19 cellular contexts compared by ENCODE assay signal in genomic region chr3:150609988-150610387, GRCh38. TPM values are rescaled to one million over a fixed set of nuclear protein-coding genes. Genes with fewer than 3 reads are reported as not detected.
DNase-seq lines count a peak whose midpoint lies in the region; ATAC-seq lines count a peak whose summit lies in the region.
"Had no signal": no experiment of that assay in that cellular context is flagged by ENCODE, and none has a peak within 500 bp of the region (broad histone marks: within the 10 kb centered on the region; RNA-seq: fewer than 3 reads in every experiment).

No MANE protein-coding gene starts in this region.

- no peaks in the 10 kb centered on the region for H3K9me3 Mint-ChIP-seq in activated CD8-positive, alpha-beta memory T cell treated with anti-CD3 and anti-CD28 coated beads, Interleukin-2, amount 10 ng/mL, durations not matched to agents 7 days and 5 days (ENCODE audit: low read depth)
- H3K9me3 Mint-ChIP-seq in IgD-negative memory B cell = no peaks in the 10 kb centered on the region
- peaks cover 4% of the 10 kb centered on the region for H3K9me3 Mint-ChIP-seq in activated T-helper 2 cell treated with anti-CD3 and anti-CD28 coated beads, Interferon-gamma antibody, Interleukin-2, Interleukin-4, amounts not matched to agents 10 μg/mL and 5 μg/mL and 100 μg/mL, durations not matched to agents 14 hours and 24 hours and 36 hours
- H3K9me3 Mint-ChIP-seq in natural killer cell treated with Interleukin-12 subunit alpha and Interleukin-12 subunit beta and Interleukin-15 and Interleukin-18, amount 100 ng/mL, for 72 hours = no peaks in the 10 kb centered on the region

- H3K27ac Mint-ChIP-seq in activated CD8-positive, alpha-beta memory T cell treated with anti-CD3 and anti-CD28 coated beads, Interleukin-2, amount 10 ng/mL, durations not matched to agents 7 days and 5 days = peak overlapping the region; percentile 58
- H3K27ac Mint-ChIP-seq in IgD-negative memory B cell = peak overlapping the region in 2 of 3 donors; percentile 1 to 57
- H3K27ac Mint-ChIP-seq in activated T-helper 2 cell treated with anti-CD3 and anti-CD28 coated beads, Interferon-gamma antibody, Interleukin-2, Interleukin-4, amounts not matched to agents 10 μg/mL and 5 μg/mL and 100 μg/mL, durations not matched to agents 14 hours and 24 hours and 36 hours = peak overlapping the region; percentile 36
- peak overlapping the region; percentile 60 for H3K27ac Mint-ChIP-seq in natural killer cell treated with Interleukin-12 subunit alpha and Interleukin-12 subunit beta and Interleukin-15 and Interleukin-18, amount 100 ng/mL, for 72 hours

- H3K4me1 Mint-ChIP-seq in activated CD8-positive, alpha-beta memory T cell treated with anti-CD3 and anti-CD28 coated beads, Interleukin-2, amount 10 ng/mL, durations not matched to agents 7 days and 5 days = peaks cover 74% of the 10 kb centered on the region
- H3K4me1 Mint-ChIP-seq in IgD-negative memory B cell = peaks cover 59 to 74% (median 60%) of the 10 kb centered on the region in 3 donors
- H3K4me1 Mint-ChIP-seq in activated T-helper 2 cell treated with anti-CD3 and anti-CD28 coated beads, Interferon-gamma antibody, Interleukin-2, Interleukin-4, amounts not matched to agents 10 μg/mL and 5 μg/mL and 100 μg/mL, durations not matched to agents 14 hours and 24 hours and 36 hours (ENCODE audit: low read depth) = peaks cover 74% of the 10 kb centered on the region
- H3K4me1 Mint-ChIP-seq in natural killer cell treated with Interleukin-12 subunit alpha and Interleukin-12 subunit beta and Interleukin-15 and Interleukin-18, amount 100 ng/mL, for 72 hours (ENCODE audit: low read depth in 2 of 2) = peaks cover 56 to 79% of the 10 kb centered on the region in 2 donors

- no peak overlapping the region for H3K27ac ChIP-seq in substantia nigra (ENCODE audit: low read depth, low read length, poor library complexity, severe bottlenecking)
- H3K27ac ChIP-seq: body of pancreas, gastrocnemius medialis, right lobe of liver, SJSA1 had no signal

- CTCF ChIA-PET in activated CD8-positive, alpha-beta memory T cell treated with anti-CD3 and anti-CD28 coated beads, Interleukin-2, amount 10 ng/mL, durations not matched to agents 7 days and 5 days (lab: Charles Lee) = interaction anchor here (1.3 kb wide), 1 partner anchor 93 kb away, joined by 3 read pairs; no protein-coding TSS in a partner anchor

- no peak overlapping the region for H3K4me3 Mint-ChIP-seq in activated CD8-positive, alpha-beta memory T cell treated with anti-CD3 and anti-CD28 coated beads, Interleukin-2, amount 10 ng/mL, durations not matched to agents 7 days and 5 days
- peak overlapping the region in 2 of 4 donors; percentile 1 to 25 for H3K4me3 Mint-ChIP-seq in IgD-negative memory B cell
- peak overlapping the region; percentile 23 for H3K4me3 Mint-ChIP-seq in activated T-helper 2 cell treated with anti-CD3 and anti-CD28 coated beads, Interferon-gamma antibody, Interleukin-2, Interleukin-4, amounts not matched to agents 10 μg/mL and 5 μg/mL and 100 μg/mL, durations not matched to agents 14 hours and 24 hours and 36 hours (ENCODE audit: low read depth)
- peak overlapping the region; percentile 56 for H3K4me3 Mint-ChIP-seq in natural killer cell treated with Interleukin-12 subunit alpha and Interleukin-12 subunit beta and Interleukin-15 and Interleukin-18, amount 100 ng/mL, for 72 hours
- H3K4me3 Mint-ChIP-seq: H9 had no signal

- ATAC-seq in activated CD8-positive, alpha-beta memory T cell treated with anti-CD3 and anti-CD28 coated beads, Interleukin-2, amount 10 ng/mL, durations not matched to agents 7 days and 5 days = peak; percentile 18
- ATAC-seq in natural killer cell treated with Interleukin-12 subunit alpha and Interleukin-12 subunit beta and Interleukin-15 and Interleukin-18, amount 100 ng/mL, for 72 hours = no peak
- ATAC-seq in GM21576 (IDR thresholded peaks at IDR 0.05; ENCODE audit: unreplicated experiment) = no peak
- ATAC-seq: body of pancreas, gastrocnemius medialis, left colon had no signal

- H3K27me3 Mint-ChIP-seq in activated CD8-positive, alpha-beta memory T cell treated with anti-CD3 and anti-CD28 coated beads, Interleukin-2, amount 10 ng/mL, durations not matched to agents 7 days and 5 days = no peaks in the 10 kb centered on the region
- no peaks in the 10 kb centered on the region for H3K27me3 Mint-ChIP-seq in IgD-negative memory B cell
- no peaks in the 10 kb centered on the region for H3K27me3 Mint-ChIP-seq in activated T-helper 2 cell treated with anti-CD3 and anti-CD28 coated beads, Interferon-gamma antibody, Interleukin-2, Interleukin-4, amounts not matched to agents 10 μg/mL and 5 μg/mL and 100 μg/mL, durations not matched to agents 14 hours and 24 hours and 36 hours (ENCODE audit: low read depth)
- H3K27me3 Mint-ChIP-seq in natural killer cell treated with Interleukin-12 subunit alpha and Interleukin-12 subunit beta and Interleukin-15 and Interleukin-18, amount 100 ng/mL, for 72 hours = no peaks in the 10 kb centered on the region

- intact Hi-C loops in activated T-helper 2 cell treated with anti-CD3 and anti-CD28 coated beads, Interferon-gamma antibody, Interleukin-2, Interleukin-4, amounts not matched to agents 10 μg/mL and 5 μg/mL and 100 μg/mL, durations not matched to agents 14 hours and 24 hours and 36 hours (cut with micrococcal nuclease) = loop anchor here (5.0 kb wide), 1 partner anchor 172 kb away; no protein-coding TSS in a partner anchor

- no peak for DNase-seq in activated CD8-positive, alpha-beta memory T cell treated with anti-CD3 and anti-CD28 coated beads, Interleukin-2, amount 10 ng/mL, durations not matched to agents 7 days and 5 days
- DNase-seq in activated CD8-positive, alpha-beta memory T cell treated with anti-CD3 and anti-CD28 coated beads, Interleukin-2, amount 50 U/mL, for 4 hours = no peak
- no peak for DNase-seq in activated T-helper 2 cell treated with anti-CD3 and anti-CD28 coated beads, Interferon-gamma antibody, Interleukin-2, Interleukin-4, amounts not matched to agents 10 μg/mL and 5 μg/mL and 100 μg/mL, durations not matched to agents 14 hours and 24 hours and 36 hours (ENCODE audit: low spot score)
- DNase-seq in natural killer cell treated with Interleukin-12 subunit alpha and Interleukin-12 subunit beta and Interleukin-15 and Interleukin-18, amount 100 ng/mL, for 72 hours (ENCODE audit: low spot score) = no peak
- DNase-seq in substantia nigra (lab: John Stamatoyannopoulos, UW) = no peak
- DNase-seq in KG1 (lab: John Stamatoyannopoulos, UW) = no peak
- DNase-seq: activated effector memory CD4-positive, alpha-beta T cell treated with Interleukin-2 at 50 U/mL for 16 hours; body of pancreas; DND-41; gastrocnemius medialis; H9; left colon; NCI-H1694 treated with DMSO at 0.1 percent for 48 hours; occipital lobe; right lobe of liver; T-helper 9 cell had no signal

- peaks cover 48% of the 10 kb centered on the region for H3K36me3 Mint-ChIP-seq in activated CD8-positive, alpha-beta memory T cell treated with anti-CD3 and anti-CD28 coated beads, Interleukin-2, amount 10 ng/mL, durations not matched to agents 7 days and 5 days
- peaks cover 8% of the 10 kb centered on the region for H3K36me3 Mint-ChIP-seq in IgD-negative memory B cell
- H3K36me3 Mint-ChIP-seq in activated T-helper 2 cell treated with anti-CD3 and anti-CD28 coated beads, Interferon-gamma antibody, Interleukin-2, Interleukin-4, amounts not matched to agents 10 μg/mL and 5 μg/mL and 100 μg/mL, durations not matched to agents 14 hours and 24 hours and 36 hours (ENCODE audit: low read depth) = peaks cover 65% of the 10 kb centered on the region
- peaks cover 33% of the 10 kb centered on the region for H3K36me3 Mint-ChIP-seq in natural killer cell treated with Interleukin-12 subunit alpha and Interleukin-12 subunit beta and Interleukin-15 and Interleukin-18, amount 100 ng/mL, for 72 hours

RNA-seq across cellular contexts. Expression of gene SELENOT, which starts 6.9 kb away (rescaled TPM):
- 100 to 1,000 TPM in 1 of 2 experiments, 10 to 100 TPM in 1; 98.5 to 130 TPM for total RNA-seq in activated CD8-positive, alpha-beta memory T cell treated with anti-CD3 and anti-CD28 coated beads, Interleukin-2, amount 10 ng/mL, durations not matched to agents 7 days and 5 days
- 213 TPM for polyA plus RNA-seq in IgD-negative memory B cell
- total RNA-seq in activated T-helper 2 cell treated with anti-CD3 and anti-CD28 coated beads, Interferon-gamma antibody, Interleukin-2, Interleukin-4, amounts not matched to agents 10 μg/mL and 5 μg/mL and 100 μg/mL, durations not matched to agents 14 hours and 24 hours and 36 hours = 119 and 121 TPM in 2 replicates
- total RNA-seq in natural killer cell treated with Interleukin-12 subunit alpha and Interleukin-12 subunit beta and Interleukin-15 and Interleukin-18, amount 100 ng/mL, for 72 hours = 100 to 1,000 TPM in 1 of 2 donors, 10 to 100 TPM in 1; 72.4 to 147 TPM
